2 cellular contexts compared by ENCODE assay signal in genomic region chr22:20822240-20822639, GRCh38.
TF ChIP-seq lines count a peak whose summit lies in the region.

No MANE protein-coding gene starts in this region.

TF ChIP-seq in IMR-90, 13 proteins besides CTCF, POLR2A, EP300 and RAD21:
- TF ChIP-seq, protein P1, sequence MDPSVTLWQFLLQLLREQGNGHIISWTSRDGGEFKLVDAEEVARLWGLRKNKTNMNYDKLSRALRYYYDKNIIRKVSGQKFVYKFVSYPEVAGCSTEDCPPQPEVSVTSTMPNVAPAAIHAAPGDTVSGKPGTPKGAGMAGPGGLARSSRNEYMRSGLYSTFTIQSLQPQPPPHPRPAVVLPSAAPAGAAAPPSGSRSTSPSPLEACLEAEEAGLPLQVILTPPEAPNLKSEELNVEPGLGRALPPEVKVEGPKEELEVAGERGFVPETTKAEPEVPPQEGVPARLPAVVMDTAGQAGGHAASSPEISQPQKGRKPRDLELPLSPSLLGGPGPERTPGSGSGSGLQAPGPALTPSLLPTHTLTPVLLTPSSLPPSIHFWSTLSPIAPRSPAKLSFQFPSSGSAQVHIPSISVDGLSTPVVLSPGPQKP (IDR thresholded peaks at IDR 0.05; ENCODE audit: borderline replicate concordance, low read depth, low read length): no peak
- TF ChIP-seq MXI1 (IDR thresholded peaks at IDR 0.05; ENCODE audit: borderline replicate concordance, low read depth, low read length) (no peak), SMC3 (IDR thresholded peaks at IDR 0.05; ENCODE audit: low read depth, low read length) (no peak), MAZ (IDR thresholded peaks at IDR 0.05; ENCODE audit: borderline replicate concordance, low read depth, low read length) (no peak), RFX5 (IDR thresholded peaks at IDR 0.05; ENCODE audit: low read depth, low read length) (no peak), BHLHE40 (IDR thresholded peaks at IDR 0.05; ENCODE audit: low read depth, low read length) (no peak), CEBPB (IDR thresholded peaks at IDR 0.05; ENCODE audit: low read depth, low read length) (no peak), RCOR1 (IDR thresholded peaks at IDR 0.05; ENCODE audit: insufficient replicate concordance, low read length) (no peak), MAFK (IDR thresholded peaks at IDR 0.05; ENCODE audit: low read depth, low read length) (no peak), NFE2L2 (IDR thresholded peaks at IDR 0.05; ENCODE audit: low read depth, low read length) (no peak), CHD1 (IDR thresholded peaks at IDR 0.05; ENCODE audit: low read depth, low read length) (no peak), FOS (IDR thresholded peaks at IDR 0.05; ENCODE audit: low read depth, low read length) (no peak)
- TF ChIP-seq, protein P2, sequence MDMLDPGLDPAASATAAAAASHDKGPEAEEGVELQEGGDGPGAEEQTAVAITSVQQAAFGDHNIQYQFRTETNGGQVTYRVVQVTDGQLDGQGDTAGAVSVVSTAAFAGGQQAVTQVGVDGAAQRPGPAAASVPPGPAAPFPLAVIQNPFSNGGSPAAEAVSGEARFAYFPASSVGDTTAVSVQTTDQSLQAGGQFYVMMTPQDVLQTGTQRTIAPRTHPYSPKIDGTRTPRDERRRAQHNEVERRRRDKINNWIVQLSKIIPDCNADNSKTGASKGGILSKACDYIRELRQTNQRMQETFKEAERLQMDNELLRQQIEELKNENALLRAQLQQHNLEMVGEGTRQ (IDR thresholded peaks at IDR 0.05; ENCODE audit: low read depth, low read length): no peak

TF ChIP-seq in endothelial cell of umbilical vein, 7 proteins besides CTCF, POLR2A, EP300 and RAD21:
- TF ChIP-seq JUN (IDR thresholded peaks at IDR 0.05; ENCODE audit: borderline replicate concordance, insufficient read depth, insufficient read length, low read depth) (no peak), GATA2 (IDR thresholded peaks at IDR 0.05; ENCODE audit: insufficient read depth, insufficient read length, low read depth, low read length) (no peak), MYC (IDR thresholded peaks at IDR 0.05; ENCODE audit: low read depth, low read length) (no peak), EZH2 (IDR thresholded peaks at IDR 0.05; ENCODE audit: borderline replicate concordance, low read depth, low read length, severe bottlenecking) (no peak), POLR2AphosphoS5 (IDR thresholded peaks at IDR 0.05; ENCODE audit: insufficient read depth, low read depth, low read length) (no peak), FOS (IDR thresholded peaks at IDR 0.05; ENCODE audit: borderline replicate concordance, insufficient read depth, low read length) (no peak)
- TF ChIP-seq, protein P3, sequence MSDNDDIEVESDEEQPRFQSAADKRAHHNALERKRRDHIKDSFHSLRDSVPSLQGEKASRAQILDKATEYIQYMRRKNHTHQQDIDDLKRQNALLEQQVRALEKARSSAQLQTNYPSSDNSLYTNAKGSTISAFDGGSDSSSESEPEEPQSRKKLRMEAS (IDR thresholded peaks at IDR 0.05; ENCODE audit: insufficient read depth, insufficient read length): no peak
TF ChIP-seq in endothelial cell of umbilical vein: peak in this region for 0.
